Comparison of ENCODE assay signal across 1 cellular context in the genomic region with DNA sequence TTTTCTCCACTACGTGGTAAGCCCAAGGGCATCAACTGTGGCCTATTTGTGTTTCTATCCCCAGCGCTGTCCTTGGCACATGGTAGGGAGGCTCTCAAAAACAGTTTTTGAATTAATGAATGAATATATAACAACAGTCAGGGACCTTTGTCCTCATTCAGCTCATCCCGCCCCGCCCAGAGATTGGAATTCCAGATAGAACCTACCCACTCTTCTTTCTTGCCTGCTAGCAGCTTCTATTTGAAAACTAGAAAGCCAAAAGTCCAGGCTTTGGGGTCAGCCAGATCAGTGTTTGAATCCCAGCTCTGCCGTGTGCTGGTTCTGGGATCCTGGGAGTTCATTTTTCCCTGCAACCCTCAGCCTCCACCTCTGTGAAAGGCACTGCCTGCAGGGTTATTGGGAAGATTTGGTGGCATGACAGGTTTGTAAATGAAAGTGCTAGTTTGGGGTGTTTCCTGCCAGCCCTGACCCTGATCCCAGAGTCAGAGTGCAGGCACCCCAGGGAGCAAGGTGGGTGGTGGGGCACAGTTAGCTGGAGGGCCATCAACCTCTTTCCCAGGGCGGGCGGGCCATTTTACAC.
TF ChIP-seq lines count a peak whose summit lies in the region.

No MANE protein-coding gene starts in this region.

TF ChIP-seq in GM12878, 131 proteins besides CTCF, POLR2A, EP300 and RAD21:
- TF ChIP-seq, protein P1, sequence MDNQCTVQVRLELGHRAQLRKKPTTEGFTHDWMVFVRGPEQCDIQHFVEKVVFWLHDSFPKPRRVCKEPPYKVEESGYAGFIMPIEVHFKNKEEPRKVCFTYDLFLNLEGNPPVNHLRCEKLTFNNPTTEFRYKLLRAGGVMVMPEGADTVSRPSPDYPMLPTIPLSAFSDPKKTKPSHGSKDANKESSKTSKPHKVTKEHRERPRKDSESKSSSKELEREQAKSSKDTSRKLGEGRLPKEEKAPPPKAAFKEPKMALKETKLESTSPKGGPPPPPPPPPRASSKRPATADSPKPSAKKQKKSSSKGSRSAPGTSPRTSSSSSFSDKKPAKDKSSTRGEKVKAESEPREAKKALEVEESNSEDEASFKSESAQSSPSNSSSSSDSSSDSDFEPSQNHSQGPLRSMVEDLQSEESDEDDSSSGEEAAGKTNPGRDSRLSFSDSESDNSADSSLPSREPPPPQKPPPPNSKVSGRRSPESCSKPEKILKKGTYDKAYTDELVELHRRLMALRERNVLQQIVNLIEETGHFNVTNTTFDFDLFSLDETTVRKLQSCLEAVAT (IDR thresholded peaks at IDR 0.05): no peak
- no peak for TF ChIP-seq MEF2B (IDR thresholded peaks at IDR 0.05; ENCODE audit: partially characterized antibody, poor library complexity, severe bottlenecking)
- no peak for TF ChIP-seq ZNF24 (IDR thresholded peaks at IDR 0.05)
- TF ChIP-seq POU2F2 (IDR thresholded peaks at IDR 0.05; ENCODE audit: borderline replicate concordance, low read depth, low read length): no peak
- TF ChIP-seq PBX3 (IDR thresholded peaks at IDR 0.05; ENCODE audit: insufficient replicate concordance, low read depth, low read length): no peak
- TF ChIP-seq, protein P2, sequence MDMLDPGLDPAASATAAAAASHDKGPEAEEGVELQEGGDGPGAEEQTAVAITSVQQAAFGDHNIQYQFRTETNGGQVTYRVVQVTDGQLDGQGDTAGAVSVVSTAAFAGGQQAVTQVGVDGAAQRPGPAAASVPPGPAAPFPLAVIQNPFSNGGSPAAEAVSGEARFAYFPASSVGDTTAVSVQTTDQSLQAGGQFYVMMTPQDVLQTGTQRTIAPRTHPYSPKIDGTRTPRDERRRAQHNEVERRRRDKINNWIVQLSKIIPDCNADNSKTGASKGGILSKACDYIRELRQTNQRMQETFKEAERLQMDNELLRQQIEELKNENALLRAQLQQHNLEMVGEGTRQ (IDR thresholded peaks at IDR 0.05; ENCODE audit: borderline replicate concordance, low read depth, low read length): no peak
- TF ChIP-seq RB1 (IDR thresholded peaks at IDR 0.05; ENCODE audit: borderline replicate concordance): no peak
- no peak for TF ChIP-seq ZBTB11 (CRISPR knock-in tag; IDR thresholded peaks at IDR 0.05)
- no peak for TF ChIP-seq SREBF1 (IDR thresholded peaks at IDR 0.05; ENCODE audit: low read length)
- no peak for TF ChIP-seq TCF7 (IDR thresholded peaks at IDR 0.05; ENCODE audit: borderline replicate concordance)
- no peak for TF ChIP-seq ZBTB40 (IDR thresholded peaks at IDR 0.05; ENCODE audit: borderline replicate concordance)
- TF ChIP-seq MYB (IDR thresholded peaks at IDR 0.05; ENCODE audit: borderline replicate concordance, low read depth, low read length): no peak
